ENCODE assay signal across 18 cellular contexts in the genomic region with DNA sequence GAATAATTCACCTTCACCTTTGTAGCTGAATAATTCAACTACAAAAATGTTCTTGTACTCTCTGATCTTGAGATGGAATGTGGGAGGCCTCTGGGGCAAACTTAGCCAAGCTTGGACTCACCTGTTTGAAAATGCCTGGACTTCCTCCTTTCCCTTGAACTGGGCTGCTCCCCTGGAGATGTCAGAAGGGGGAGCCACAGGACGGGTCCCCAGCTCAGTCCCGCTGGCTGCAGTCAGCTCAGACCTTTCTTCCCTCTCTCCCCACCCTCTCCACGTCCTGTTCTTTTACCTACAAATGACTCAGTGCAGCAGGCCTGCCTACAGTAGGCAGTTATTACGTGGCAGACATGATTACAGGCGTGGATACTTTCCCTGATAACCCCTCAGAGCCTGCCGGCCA.
A peak's percentile ranks its signal among the peaks of the same experiment; 100 is the strongest.
DNase-seq lines count a peak whose midpoint lies in the region; ATAC-seq and TF ChIP-seq lines count a peak whose summit lies in the region.
"Had no signal": no experiment of that assay in that cellular context is flagged by ENCODE, and none has a peak within 500 bp of the region (broad histone marks: within the 10 kb centered on the region; RNA-seq: fewer than 3 reads in every experiment).

No MANE protein-coding gene starts in this region.

- H3K4me1 Mint-ChIP-seq in GM23338: peaks cover 6% of the 10 kb centered on the region; the same call in 2 of the 3 replicates
- no peaks in the 10 kb centered on the region for H3K4me1 Mint-ChIP-seq in WTC11
- H3K4me1 Mint-ChIP-seq in activated T-cell treated with anti-CD3 and anti-CD28 coated beads, Interleukin-2, amount 50 U/mL, for 24 hours (ENCODE audit: low read depth): no peaks in the 10 kb centered on the region
- H3K4me1 Mint-ChIP-seq: B cell, IgD-negative memory B cell had no signal

- no peak overlapping the region for H3K4me2 ChIP-seq in GM23338

- H3K9me2 ChIP-seq in GM23338 (ENCODE audit: insufficient read depth): 0 out of 2 replicates have a peak, but pooled peaks cover 5% of the 10 kb centered on the region

- H3K36me3 Mint-ChIP-seq in GM23338 (ENCODE audit: low read depth) (no peaks in the 10 kb centered on the region), WTC11 (no peaks in the 10 kb centered on the region)
- H3K36me3 Mint-ChIP-seq in activated T-cell treated with anti-CD3 and anti-CD28 coated beads, Interleukin-2, amount 50 U/mL, for 24 hours (ENCODE audit: low read depth): no peaks in the 10 kb centered on the region

- no peaks in the 10 kb centered on the region; the same call in 1 of the 2 replicates for H4K20me1 ChIP-seq in GM23338 (replicated peaks; ENCODE audit: insufficient read depth)

- ATAC-seq in GM23338: peak; percentile 95
- peak; percentile 98 for ATAC-seq in WTC11
- ATAC-seq in mucosa of descending colon: peak; percentile 79
- ATAC-seq: activated T-cell treated with anti-CD3 and anti-CD28 coated beads, Interleukin-2, amount 50 U/mL, for 72 hours; right cardiac atrium had no signal

- peak overlapping the region; percentile 97; the same call in 1 of the 2 replicates for H2AFZ ChIP-seq in GM23338

- H3K4me3 ChIP-seq in GM23338 (no peak overlapping the region), mucosa of descending colon (no peak overlapping the region), left ventricle myocardium inferior (no peak overlapping the region)
- H3K4me3 ChIP-seq: SK-N-MC, testis had no signal

- H3K4me1 ChIP-seq in GM23338 (ENCODE audit: insufficient read depth): no peaks in the 10 kb centered on the region; the same call in 1 of the 2 replicates
- H3K4me1 ChIP-seq in mucosa of descending colon (ENCODE audit: low read depth): no peaks in the 10 kb centered on the region
- no peaks in the 10 kb centered on the region for H3K4me1 ChIP-seq in left ventricle myocardium inferior
- H3K4me1 ChIP-seq: testis had no signal

- no peaks in the 10 kb centered on the region for H3K9me3 Mint-ChIP-seq in GM23338
- 0 out of 2 replicates have a peak, but pooled peaks cover 5% of the 10 kb centered on the region for H3K9me3 Mint-ChIP-seq in WTC11
- H3K9me3 Mint-ChIP-seq in activated T-cell treated with anti-CD3 and anti-CD28 coated beads, Interleukin-2, amount 50 U/mL, for 24 hours: no peaks in the 10 kb centered on the region
- H3K9me3 Mint-ChIP-seq: activated T-cell treated with anti-CD3 and anti-CD28 coated beads, Interleukin-2, amount 50 U/mL, for 72 hours; HFFc6; IgD-negative memory B cell had no signal

- H3F3A ChIP-seq in GM23338 (replicated peaks; ENCODE audit: low read depth): no peaks in the 10 kb centered on the region

- H3K79me2 ChIP-seq in GM23338 (replicated peaks; ENCODE audit: insufficient read depth): no peaks in the 10 kb centered on the region

- H3K4me3 Mint-ChIP-seq in GM23338 (no peak overlapping the region), WTC11 (no peak overlapping the region)
- no peak overlapping the region for H3K4me3 Mint-ChIP-seq in activated T-cell treated with anti-CD3 and anti-CD28 coated beads, Interleukin-2, amount 50 U/mL, for 24 hours
- H3K4me3 Mint-ChIP-seq: activated T-cell treated with anti-CD3 and anti-CD28 coated beads, Interleukin-2, amount 50 U/mL, for 72 hours; B cell; HFFc6; IgD-negative memory B cell had no signal

- no peaks in the 10 kb centered on the region for H3K9me3 ChIP-seq in mucosa of descending colon
- no peaks in the 10 kb centered on the region for H3K9me3 ChIP-seq in left ventricle myocardium inferior (replicated peaks)
- H3K9me3 ChIP-seq: neutrophil, testis had no signal

- no peaks in the 10 kb centered on the region for H3K36me3 ChIP-seq in GM23338 (ENCODE audit: insufficient read depth)
- H3K36me3 ChIP-seq in mucosa of descending colon (ENCODE audit: low read depth): no peaks in the 10 kb centered on the region
- no peaks in the 10 kb centered on the region for H3K36me3 ChIP-seq in left ventricle myocardium inferior
- H3K36me3 ChIP-seq: neutrophil had no signal

- CTCF ChIA-PET in WTC11 (lab: Charles Lee): interaction anchor here (0.7 to 3.1 kb wide), 31 partner anchors 11 to 862 kb away, joined by 3 to 20 read pairs (median 5); a partner anchor contains a TSS
- CTCF ChIA-PET in HEK293T (lab: Yijun Ruan, JAX): interaction anchor here (0.7 to 1.0 kb wide), 2 partner anchors 206 to 729 kb away, joined by 3 to 4 read pairs; no protein-coding TSS in a partner anchor

- intact Hi-C loops in mucosa of descending colon (cut with DNase I, micrococcal nuclease): no loop called here
- intact Hi-C loops in left ventricle myocardium inferior (cut with micrococcal nuclease): no loop called here

- H3K27me3 ChIP-seq in GM23338 (ENCODE audit: insufficient read depth): no peaks in the 10 kb centered on the region
- peaks cover 71% of the 10 kb centered on the region for H3K27me3 ChIP-seq in left ventricle myocardium inferior (ENCODE audit: low read depth)
- H3K27me3 ChIP-seq: neutrophil, testis had no signal

- H3K27ac Mint-ChIP-seq in GM23338: no peak overlapping the region
- H3K27ac Mint-ChIP-seq in WTC11: no peak overlapping the region
- H3K27ac Mint-ChIP-seq in activated T-cell treated with anti-CD3 and anti-CD28 coated beads, Interleukin-2, amount 50 U/mL, for 24 hours: no peak overlapping the region
- H3K27ac Mint-ChIP-seq: activated T-cell treated with anti-CD3 and anti-CD28 coated beads, Interleukin-2, amount 50 U/mL, for 72 hours; B cell; HFFc6; IgD-negative memory B cell had no signal

- H3K27ac ChIP-seq in GM23338 (ENCODE audit: low read depth) (no peak overlapping the region), left ventricle myocardium inferior (replicated peaks) (no peak overlapping the region)
- H3K27ac ChIP-seq: neutrophil, SK-N-MC, testis had no signal

- TF ChIP-seq CTCF in GM23338 (conservative IDR thresholded peaks at IDR 0.05; ENCODE audit: low read depth in 2 of 2): peak; percentile 52 to 80
- TF ChIP-seq CTCF in WTC11 (IDR thresholded peaks at IDR 0.05): no peak
- no peak for TF ChIP-seq CTCF in mucosa of descending colon (IDR thresholded peaks at IDR 0.05)
- TF ChIP-seq CTCF in left ventricle myocardium inferior (IDR thresholded peaks at IDR 0.05; ENCODE audit: borderline replicate concordance): no peak

- POLR2A ChIA-PET in WTC11 (lab: Charles Lee) (no interaction called here), HEK293T (lab: Yijun Ruan, JAX) (no interaction called here)

- DNase-seq in GM23338 (ENCODE audit: low spot score) (peak; percentile 70), M059J (ENCODE audit: low read depth) (peak; percentile 67), WTC11 (ENCODE audit: low spot score) (peak; percentile 58), mucosa of descending colon (no peak), HEK293T (ENCODE audit: extremely low spot score) (no peak), left ventricle myocardium inferior (no peak)
- no peak for DNase-seq in activated T-cell treated with anti-CD3 and anti-CD28 coated beads, Interleukin-2, amount 50 U/mL, for 24 hours
- DNase-seq: activated T-cell treated with anti-CD3 and anti-CD28 coated beads, Interleukin-2, amount 50 U/mL, for 72 hours; caudate nucleus; effector CD4-positive, alpha-beta T cell; GF-D8; HFFc6; right cardiac atrium; testis had no signal

- H3K27me3 Mint-ChIP-seq in GM23338 (ENCODE audit: insufficient read depth, low read depth, poor library complexity): peaks cover 4% of the 10 kb centered on the region
- H3K27me3 Mint-ChIP-seq in WTC11 (ENCODE audit: low read depth): no peaks in the 10 kb centered on the region; the same call in none of the 2 replicates
- peaks cover 16% of the 10 kb centered on the region for H3K27me3 Mint-ChIP-seq in activated T-cell treated with anti-CD3 and anti-CD28 coated beads, Interleukin-2, amount 50 U/mL, for 24 hours

TF ChIP-seq in WTC11, 78 proteins besides CTCF, POLR2A, EP300 and RAD21 (continues in another document):
- no peak for TF ChIP-seq NR2C2 (CRISPR knock-in tag; IDR thresholded peaks at IDR 0.05)
- TF ChIP-seq, protein P1, sequence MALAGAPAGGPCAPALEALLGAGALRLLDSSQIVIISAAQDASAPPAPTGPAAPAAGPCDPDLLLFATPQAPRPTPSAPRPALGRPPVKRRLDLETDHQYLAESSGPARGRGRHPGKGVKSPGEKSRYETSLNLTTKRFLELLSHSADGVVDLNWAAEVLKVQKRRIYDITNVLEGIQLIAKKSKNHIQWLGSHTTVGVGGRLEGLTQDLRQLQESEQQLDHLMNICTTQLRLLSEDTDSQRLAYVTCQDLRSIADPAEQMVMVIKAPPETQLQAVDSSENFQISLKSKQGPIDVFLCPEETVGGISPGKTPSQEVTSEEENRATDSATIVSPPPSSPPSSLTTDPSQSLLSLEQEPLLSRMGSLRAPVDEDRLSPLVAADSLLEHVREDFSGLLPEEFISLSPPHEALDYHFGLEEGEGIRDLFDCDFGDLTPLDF (CRISPR knock-in tag; IDR thresholded peaks at IDR 0.05): no peak
- TF ChIP-seq MXD4 (CRISPR knock-in tag; IDR thresholded peaks at IDR 0.05; ENCODE audit: borderline replicate concordance): no peak
- no peak for TF ChIP-seq ZNF219 (CRISPR knock-in tag; IDR thresholded peaks at IDR 0.05; ENCODE audit: borderline replicate concordance)
- TF ChIP-seq RELA (CRISPR knock-in tag; IDR thresholded peaks at IDR 0.05; ENCODE audit: borderline replicate concordance): no peak
- TF ChIP-seq PRRX2 (CRISPR knock-in tag; IDR thresholded peaks at IDR 0.05): no peak

TF ChIP-seq in HEK293T, 16 proteins besides CTCF, POLR2A, EP300 and RAD21:
- TF ChIP-seq ELF4 (IDR thresholded peaks at IDR 0.05) (no peak), HDGF (IDR thresholded peaks at IDR 0.05; ENCODE audit: borderline replicate concordance) (no peak), L3MBTL2 (conservative IDR thresholded peaks at IDR 0.05) (no peak), FOXA1 (IDR thresholded peaks at IDR 0.05) (no peak), CTBP1 (IDR thresholded peaks at IDR 0.05; ENCODE audit: borderline replicate concordance) (no peak), LEF1 (IDR thresholded peaks at IDR 0.05; ENCODE audit: borderline replicate concordance) (no peak), TARDBP (IDR thresholded peaks at IDR 0.05) (no peak), NFRKB (IDR thresholded peaks at IDR 0.05) (no peak), SUZ12 (IDR thresholded peaks at IDR 0.05) (no peak), FOXM1 (IDR thresholded peaks at IDR 0.05; ENCODE audit: borderline replicate concordance) (no peak), BHLHE40 (IDR thresholded peaks at IDR 0.05; ENCODE audit: borderline replicate concordance) (no peak)

Comparison
In these comparisons a context has a peak if more than half of its experiments do, and no peak if none do; other contexts are left out.
1. DNase-seq: peak in GM23338 (single experiment), M059J (single experiment) and WTC11 (single experiment); none in mucosa of descending colon (0 of 3), activated T-cell treated with anti-CD3 and anti-CD28 coated beads, Interleukin-2, amount 50 U/mL, for 24 hours (single experiment), HEK293T (single experiment) and left ventricle myocardium inferior (single experiment).
2. CTCF ChIP-seq: peak in GM23338 (2 of 2); none in WTC11 (single experiment), mucosa of descending colon (single experiment) and left ventricle myocardium inferior (single experiment).
3. Peak in every context shown above with its lines, with median percentiles within 50 percentile points of each other: ATAC-seq.